ENCODE assay signal across 8 cellular contexts in genomic region chr4:148007303-148007702, GRCh38.
DNase-seq lines count a peak whose midpoint lies in the region; TF ChIP-seq lines count a peak whose summit lies in the region.

No MANE protein-coding gene starts in this region.

- H4K8ac ChIP-seq in trophoblast cell (ENCODE audit: low read depth, low read length) = no peak overlapping the region

- H3K14ac ChIP-seq in trophoblast cell (ENCODE audit: low read length) = no peak overlapping the region

- H3K27ac ChIP-seq in esophagus squamous epithelium = peak overlapping the region; percentile 45 to 67 (median 52)
- H3K27ac ChIP-seq in trophoblast cell (ENCODE audit: low read depth, low read length) = peak overlapping the region; percentile 43

- peaks cover 8 to 22% (median 12%) of the 10 kb centered on the region in 3 donors for H3K4me1 ChIP-seq in esophagus squamous epithelium
- H3K4me1 ChIP-seq in trophoblast cell (ENCODE audit: control insufficient read depth in 1 of 2, insufficient read depth in 2 of 2, low read length in 2 of 2) = peaks cover 5 to 11% of the 10 kb centered on the region in 2 experiments

- no peak overlapping the region for H3K9ac ChIP-seq in trophoblast cell (ENCODE audit: low read length)

- no peak overlapping the region for H4K12ac ChIP-seq in trophoblast cell (ENCODE audit: low read depth, low read length)

- no peak for TF ChIP-seq POLR2A in esophagus squamous epithelium (IDR thresholded peaks at IDR 0.05)

- DNase-seq in ELR (ENCODE audit: low read depth) (peak; percentile 97), NCI-H446 treated with DMSO at 0.1 percent for 48 hours (lab: John Stamatoyannopoulos, UW) (peak; percentile 42), esophagus squamous epithelium (lab: John Stamatoyannopoulos, UW) (no peak), trophoblast cell (peak; percentile 79 to 92), OCI-M2 (lab: John Stamatoyannopoulos, UW; ENCODE audit: unreplicated experiment) (no peak), NCI-H1048 (lab: John Stamatoyannopoulos, UW) (no peak), SHP77 treated with DMSO at 0.1 percent for 48 hours (lab: John Stamatoyannopoulos, UW) (no peak)
- no peak for DNase-seq in central memory CD4-positive, alpha-beta T cell

- H2BK5ac ChIP-seq in trophoblast cell (ENCODE audit: low read depth, low read length, poor library complexity) = no peak overlapping the region

- no peak overlapping the region for H3K4ac ChIP-seq in trophoblast cell (ENCODE audit: low read depth, low read length)

- peaks cover 2% of the 10 kb centered on the region for H3K79me2 ChIP-seq in trophoblast cell (ENCODE audit: control insufficient read depth, insufficient read depth, low read length, poor library complexity)

- no peak overlapping the region for H2AK5ac ChIP-seq in trophoblast cell (ENCODE audit: low read length)

- H3K79me1 ChIP-seq in trophoblast cell (ENCODE audit: low read length) = no peaks in the 10 kb centered on the region

- H3K9me3 ChIP-seq in esophagus squamous epithelium = peaks cover 0 to 7% (median 0%) of the 10 kb centered on the region in 3 donors
- H3K9me3 ChIP-seq in trophoblast cell (ENCODE audit: insufficient read depth, low read depth, low read length) = peaks cover 1% of the 10 kb centered on the region

- intact Hi-C loops in esophagus squamous epithelium (cut with DNase I) = no loop called here

- TF ChIP-seq CTCF in esophagus squamous epithelium (IDR thresholded peaks at IDR 0.05) = no peak

- WGBS in esophagus squamous epithelium, 2 donors = 27 to 44% methylated on average over 7 of the region's 7 CpGs
- no CpG with 5 or more reads among the region's 7 CpGs for WGBS in trophoblast cell (ENCODE audit: extremely low coverage, insufficient coverage, insufficient read length)

- no peaks in the 10 kb centered on the region for H3K36me3 ChIP-seq in esophagus squamous epithelium
- peaks cover 0 to 2% of the 10 kb centered on the region in 2 experiments for H3K36me3 ChIP-seq in trophoblast cell (ENCODE audit: control insufficient read depth in 1 of 2, insufficient read depth in 2 of 2, low read length in 2 of 2)

- H3K18ac ChIP-seq in trophoblast cell (ENCODE audit: low read length) = no peak overlapping the region

- no peak overlapping the region for H2AFZ ChIP-seq in trophoblast cell (ENCODE audit: insufficient read depth, low read length, poor library complexity)

- no peak overlapping the region for H2BK12ac ChIP-seq in trophoblast cell (ENCODE audit: low read length)

- H3K27me3 ChIP-seq in esophagus squamous epithelium = no peaks in the 10 kb centered on the region
- H3K27me3 ChIP-seq in trophoblast cell (ENCODE audit: insufficient read depth, low read length) = no peaks in the 10 kb centered on the region

- H3K4me3 ChIP-seq in esophagus squamous epithelium = peak overlapping the region in 1 of 4 donors; percentile 18
- no peak overlapping the region for H3K4me3 ChIP-seq in trophoblast cell (ENCODE audit: low read depth, low read length)

- H3K23ac ChIP-seq in trophoblast cell (ENCODE audit: low read length) = no peak overlapping the region

- peak overlapping the region; percentile 7 for H3K4me2 ChIP-seq in trophoblast cell (ENCODE audit: low read length)

- H4K91ac ChIP-seq in trophoblast cell (ENCODE audit: low read depth, low read length) = no peak overlapping the region

- no peak overlapping the region for H2BK120ac ChIP-seq in trophoblast cell (ENCODE audit: insufficient read depth, low read length, poor library complexity)

Comparison
In these comparisons a context has a peak if more than half of its experiments do, and no peak if none do; other contexts are left out.
1. DNase-seq: peak in ELR (single experiment), NCI-H446 treated with DMSO at 0.1 percent for 48 hours (single experiment) and trophoblast cell (2 of 2); none in esophagus squamous epithelium (single experiment), OCI-M2 (single experiment), NCI-H1048 (single experiment), SHP77 treated with DMSO at 0.1 percent for 48 hours (single experiment) and central memory CD4-positive, alpha-beta T cell (single experiment).